ENCODE assay signal across 37 cellular contexts in the genomic region with DNA sequence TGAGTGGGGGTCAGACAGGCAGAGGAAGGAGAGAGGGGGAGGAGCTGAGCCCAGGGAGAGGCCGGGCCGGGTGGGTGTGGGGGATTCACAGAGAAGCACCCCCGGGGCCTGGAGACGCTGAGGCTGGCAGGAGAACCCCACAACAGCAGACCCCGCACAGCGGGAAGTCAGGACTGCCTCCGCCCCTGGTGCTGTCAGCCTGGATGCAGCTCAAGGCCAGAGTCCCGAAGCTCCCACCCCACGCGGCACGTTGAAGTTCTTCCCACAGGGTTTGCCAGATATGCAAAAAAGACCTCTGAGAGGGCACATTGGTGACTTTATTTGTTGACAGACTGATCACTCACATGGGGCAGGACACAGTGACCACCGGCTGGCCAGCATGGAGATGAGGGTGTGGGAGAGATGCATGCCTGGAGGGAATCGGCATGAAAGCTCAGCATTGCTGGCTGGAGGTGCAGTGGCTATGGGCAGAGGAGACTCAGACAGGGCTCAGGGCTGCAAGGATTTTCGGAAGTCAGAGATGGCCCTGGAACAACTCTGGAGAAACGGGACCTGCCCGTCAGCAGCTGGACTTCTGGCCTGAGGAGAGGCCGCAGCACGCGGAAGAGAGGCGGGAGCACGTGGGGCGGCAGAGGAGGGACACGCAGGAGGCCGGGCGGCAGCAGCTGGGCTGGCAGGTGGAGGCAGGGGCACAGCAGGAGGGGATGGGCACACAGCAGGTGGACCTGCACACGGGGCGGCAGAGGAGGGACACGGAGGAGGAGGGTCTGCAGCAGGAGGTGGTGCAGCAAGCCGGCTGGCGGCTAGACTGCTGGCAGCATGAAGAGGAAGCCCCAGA. TPM values are rescaled to one million over a fixed set of nuclear protein-coding genes. Genes with fewer than 3 reads are reported as not detected.
DNase-seq lines count a peak whose midpoint lies in the region; ATAC-seq and TF ChIP-seq lines count a peak whose summit lies in the region.
"Had no signal": no experiment of that assay in that cellular context is flagged by ENCODE, and none has a peak within 500 bp of the region (broad histone marks: within the 10 kb centered on the region; RNA-seq: fewer than 3 reads in every experiment).

No MANE protein-coding gene starts in this region.

- peak overlapping the region; percentile 88 for H2BK12ac ChIP-seq in neuronal stem cell (ENCODE audit: low read length)

- H3K27ac Mint-ChIP-seq in endodermal cell, result no peak overlapping the region
- H3K27ac Mint-ChIP-seq: activated T-cell treated with anti-CD3 and anti-CD28 coated beads, Interleukin-2, amount 50 U/mL, for 72 hours; CD8-positive, alpha-beta T cell; naive thymus-derived CD4-positive, alpha-beta T cell; stimulated activated naive CD8-positive, alpha-beta T cell treated with anti-CD3 and anti-CD28 coated beads, Interleukin-15, Interleukin-2, amounts not matched to agents 100 ng/mL and 50 ng/mL, for 24 hours had no signal

- no peak for ATAC-seq in Right ventricle myocardium superior (ENCODE audit: poor library complexity)
- no peak for ATAC-seq in HG03108 (IDR thresholded peaks at IDR 0.05; ENCODE audit: unreplicated experiment)
- ATAC-seq: A549; activated T-cell treated with anti-CD3 and anti-CD28 coated beads, Interleukin-2, amount 50 U/mL, for 72 hours; CD8-positive, alpha-beta T cell; left lung; naive thymus-derived CD4-positive, alpha-beta T cell; Panc1 had no signal

- no peak overlapping the region for H3K27ac ChIP-seq in right atrium auricular region
- no peak overlapping the region for H3K27ac ChIP-seq in endodermal cell (ENCODE audit: low read depth, low read length)
- no peak overlapping the region for H3K27ac ChIP-seq in neuronal stem cell (replicated peaks; ENCODE audit: low read length)
- H3K27ac ChIP-seq: A549, ascending aorta, colonic mucosa, HL-60, left lung, thoracic aorta, VCaP had no signal

- DNase-seq in right atrium auricular region (ENCODE audit: low spot score), result peak; percentile 28
- no peak for DNase-seq in Right ventricle myocardium superior
- DNase-seq in endodermal cell, result peak; percentile 52
- no peak for DNase-seq in neuronal stem cell (ENCODE audit: low spot score)
- no peak for DNase-seq in SHP77 (lab: John Stamatoyannopoulos, UW)
- DNase-seq in hippocampal formation (lab: John Stamatoyannopoulos, UW), result no peak
- DNase-seq in NCI-H748 (lab: John Stamatoyannopoulos, UW; ENCODE audit: unreplicated experiment), result no peak
- DNase-seq: activated CD4-positive, alpha-beta T cell treated with anti-CD3 and anti-CD28 coated beads for 48 hours; activated T-cell treated with anti-CD3 and anti-CD28 coated beads, Interleukin-2, amount 50 U/mL, for 72 hours; colonic mucosa; effector CD8-positive, alpha-beta T cell; midbrain; MM.1S; naive thymus-derived CD4-positive, alpha-beta T cell; NCI-H2029; NCI-H2227 treated with DMSO at 0.1 percent for 48 hours; NCI-H526 treated with DMSO at 0.1 percent for 48 hours; stimulated activated CD4-positive, alpha-beta T cell treated with anti-CD3 and anti-CD28 coated beads, Interleukin-2, amount 100 ng/mL, for 24 hours; T1000 had no signal

- no peak overlapping the region for H3K4me2 ChIP-seq in neuronal stem cell (ENCODE audit: insufficient read depth, low read length, poor library complexity, severe bottlenecking)
- H3K4me2 ChIP-seq: A549 had no signal

- peak overlapping the region; percentile 54 for H2BK120ac ChIP-seq in neuronal stem cell (ENCODE audit: low read depth, low read length)

- peak overlapping the region; percentile 6 for H2BK15ac ChIP-seq in neuronal stem cell (ENCODE audit: low read length)

- intact Hi-C loops in Right ventricle myocardium superior (cut with DNase I), result no loop called here

- H3K9ac ChIP-seq in endodermal cell (ENCODE audit: extremely low read depth, low read length, poor library complexity, severe bottlenecking), result no peak overlapping the region
- H3K9ac ChIP-seq in neuronal stem cell (ENCODE audit: low read depth, low read length, poor library complexity), result peak overlapping the region; percentile 67

- no peaks in the 10 kb centered on the region for H3K9me3 Mint-ChIP-seq in endodermal cell

- H3K36me3 ChIP-seq in right atrium auricular region, result no peaks in the 10 kb centered on the region
- no peaks in the 10 kb centered on the region for H3K36me3 ChIP-seq in endodermal cell (ENCODE audit: control insufficient read depth, insufficient read depth, low read length)
- H3K36me3 ChIP-seq in neuronal stem cell (replicated peaks in 1 of 2; ENCODE audit: control insufficient read depth in 2 of 2, insufficient read depth in 2 of 2, low read length in 2 of 2), result no peaks in the 10 kb centered on the region
- H3K36me3 ChIP-seq: ascending aorta, colonic mucosa, left lung, thoracic aorta had no signal

- no peak overlapping the region for H3K23ac ChIP-seq in neuronal stem cell (ENCODE audit: low read depth, low read length, poor library complexity)

- H3K27me3 Mint-ChIP-seq in endodermal cell (ENCODE audit: insufficient read depth), result no peaks in the 10 kb centered on the region
- H3K27me3 Mint-ChIP-seq: stimulated activated naive CD8-positive, alpha-beta T cell treated with anti-CD3 and anti-CD28 coated beads, Interleukin-15, Interleukin-2, amounts not matched to agents 100 ng/mL and 50 ng/mL, for 24 hours had no signal

- H3K4me3 ChIP-seq in right atrium auricular region, result no peak overlapping the region
- H3K4me3 ChIP-seq in endodermal cell (ENCODE audit: low read length), result no peak overlapping the region
- no peak overlapping the region for H3K4me3 ChIP-seq in neuronal stem cell (ENCODE audit: low read length in 2 of 2)
- H3K4me3 ChIP-seq: A549, ascending aorta, colonic mucosa, GM12878, left lung, thoracic aorta had no signal

- no peaks in the 10 kb centered on the region for H3K79me1 ChIP-seq in neuronal stem cell (ENCODE audit: low read depth, low read length)

- H2AK5ac ChIP-seq in neuronal stem cell (ENCODE audit: low read depth, low read length), result peak overlapping the region; percentile 49

- no peak overlapping the region for H3K4me3 Mint-ChIP-seq in endodermal cell
- H3K4me3 Mint-ChIP-seq: activated T-cell treated with anti-CD3 and anti-CD28 coated beads, Interleukin-2, amount 50 U/mL, for 72 hours; CD8-positive, alpha-beta T cell; naive thymus-derived CD4-positive, alpha-beta T cell; stimulated activated naive CD8-positive, alpha-beta T cell treated with anti-CD3 and anti-CD28 coated beads, Interleukin-15, Interleukin-2, amounts not matched to agents 100 ng/mL and 50 ng/mL, for 24 hours had no signal

- WGBS in endodermal cell (ENCODE audit: insufficient coverage in 1 of 2, insufficient read length in 1 of 2), 2 experiments, result 73 to 81% methylated on average over 15 to 30 of the region's 30 CpGs
- WGBS in neuronal stem cell (ENCODE audit: extremely low coverage in 2 of 2, insufficient read length in 2 of 2, insufficient replicate concordance in 1 of 2), 2 donors, result no CpG with 5 or more reads among the region's 30 CpGs

- no peaks in the 10 kb centered on the region for H3K36me3 Mint-ChIP-seq in endodermal cell (ENCODE audit: low read depth)
- H3K36me3 Mint-ChIP-seq: CD8-positive, alpha-beta T cell had no signal

- no peaks in the 10 kb centered on the region for H3K4me1 Mint-ChIP-seq in endodermal cell

- TF ChIP-seq CTCF in right atrium auricular region (IDR thresholded peaks at IDR 0.05) (no peak), endodermal cell (conservative IDR thresholded peaks at IDR 0.05) (no peak)

- H4K91ac ChIP-seq in neuronal stem cell (ENCODE audit: low read depth, low read length, poor library complexity), result no peak overlapping the region

- H3K4me1 ChIP-seq in right atrium auricular region, result no peaks in the 10 kb centered on the region
- H3K4me1 ChIP-seq in endodermal cell (ENCODE audit: control insufficient read depth, insufficient read depth, low read length), result no peaks in the 10 kb centered on the region
- peaks cover 2 to 5% of the 10 kb centered on the region in 2 donors for H3K4me1 ChIP-seq in neuronal stem cell (ENCODE audit: control insufficient read depth in 2 of 2, insufficient read depth in 1 of 2, low read depth in 1 of 2, low read length in 2 of 2)
- H3K4me1 ChIP-seq: A549, ascending aorta, colonic mucosa, left lung had no signal

- no peak overlapping the region for H2BK5ac ChIP-seq in neuronal stem cell (ENCODE audit: low read length)

- peak overlapping the region; percentile 79 for H4K8ac ChIP-seq in neuronal stem cell (ENCODE audit: low read depth, low read length)

- H2AFZ ChIP-seq in neuronal stem cell (ENCODE audit: low read length), result no peak overlapping the region

- peak overlapping the region; percentile 90 for H3K18ac ChIP-seq in neuronal stem cell (ENCODE audit: low read length)

- H3K27me3 ChIP-seq in right atrium auricular region (no peaks in the 10 kb centered on the region), endodermal cell (ENCODE audit: control insufficient read depth, insufficient read depth, low read length, poor library complexity, severe bottlenecking) (no peaks in the 10 kb centered on the region), neuronal stem cell (ENCODE audit: control insufficient read depth in 3 of 3, insufficient read depth in 3 of 3, low read depth in 1 of 3, low read length in 3 of 3) (no peaks in the 10 kb centered on the region)
- H3K27me3 ChIP-seq: ascending aorta, colonic mucosa had no signal

- peaks cover 0 to 5% of the 10 kb centered on the region in 2 donors for H3K9me3 ChIP-seq in right atrium auricular region
- H3K9me3 ChIP-seq in endodermal cell (ENCODE audit: control insufficient read depth, low read length), result no peaks in the 10 kb centered on the region
- no peaks in the 10 kb centered on the region for H3K9me3 ChIP-seq in neuronal stem cell (replicated peaks in 1 of 2; ENCODE audit: control insufficient read depth in 2 of 2, insufficient read depth in 1 of 2, low read depth in 1 of 2, low read length in 2 of 2)
- H3K9me3 ChIP-seq: A549, colonic mucosa had no signal

- H3K4ac ChIP-seq in neuronal stem cell (ENCODE audit: low read length), result peak overlapping the region; percentile 68

- H3K14ac ChIP-seq in neuronal stem cell (ENCODE audit: low read length), result peak overlapping the region; percentile 92

RNA-seq across cellular contexts. Expression of gene KRTAP10-3, which starts 0.9 kb away (rescaled TPM):
- total RNA-seq in right atrium auricular region (not detected), Right ventricle myocardium superior (not detected), endodermal cell (not detected)
- polyA plus RNA-seq in endodermal cell (2013, experiment 1 of 2), result not detected
- polyA plus RNA-seq in endodermal cell (2013, experiment 2 of 2), result not detected
- polyA plus RNA-seq in neuronal stem cell (2013, experiment 1 of 2), result not detected
- polyA plus RNA-seq in neuronal stem cell (2013, experiment 2 of 2), result not detected
- total RNA-seq: activated T-cell treated with anti-CD3 and anti-CD28 coated beads, Interleukin-2, amount 50 U/mL, for 72 hours; ascending aorta; CD8-positive, alpha-beta T cell; colonic mucosa; Daoy; epithelial cell of proximal tubule; glomerular endothelial cell; GM12878; H4; left lung; naive thymus-derived CD4-positive, alpha-beta T cell; omental fat pad; renal cortical epithelial cell; SK-MEL-5; thoracic aorta had no signal
- polyA plus RNA-seq: A549; GM12878; naive thymus-derived CD4-positive, alpha-beta T cell had no signal

RNA-seq across cellular contexts. Expression of gene KRTAP10-2, which starts 6.4 kb away (rescaled TPM):
- total RNA-seq in right atrium auricular region (not detected), Right ventricle myocardium superior (not detected), endodermal cell (not detected)
- polyA plus RNA-seq in endodermal cell (2013, experiment 1 of 2), result not detected
- not detected for polyA plus RNA-seq in endodermal cell (2013, experiment 2 of 2)
- not detected for polyA plus RNA-seq in neuronal stem cell (2013, experiment 1 of 2)
- not detected for polyA plus RNA-seq in neuronal stem cell (2013, experiment 2 of 2)
- total RNA-seq: activated T-cell treated with anti-CD3 and anti-CD28 coated beads, Interleukin-2, amount 50 U/mL, for 72 hours; ascending aorta; CD8-positive, alpha-beta T cell; colonic mucosa; Daoy; epithelial cell of proximal tubule; glomerular endothelial cell; GM12878; H4; naive thymus-derived CD4-positive, alpha-beta T cell; omental fat pad; renal cortical epithelial cell; SK-MEL-5; thoracic aorta had no signal
- polyA plus RNA-seq: A549; GM12878; naive thymus-derived CD4-positive, alpha-beta T cell had no signal

RNA-seq across cellular contexts. Expression of gene KRTAP10-4, which starts 15.8 kb away (rescaled TPM):
- not detected for total RNA-seq in right atrium auricular region
- not detected for total RNA-seq in Right ventricle myocardium superior
- not detected for total RNA-seq in endodermal cell
- not detected for polyA plus RNA-seq in endodermal cell (2013, experiment 1 of 2)
- polyA plus RNA-seq in endodermal cell (2013, experiment 2 of 2), result not detected
- polyA plus RNA-seq in neuronal stem cell (2013, experiment 1 of 2), result not detected
- 0.01 TPM for polyA plus RNA-seq in neuronal stem cell (2013, experiment 2 of 2)
- total RNA-seq: activated T-cell treated with anti-CD3 and anti-CD28 coated beads, Interleukin-2, amount 50 U/mL, for 72 hours; ascending aorta; CD8-positive, alpha-beta T cell; colonic mucosa; Daoy; epithelial cell of proximal tubule; glomerular endothelial cell; GM12878; H4; left lung; naive thymus-derived CD4-positive, alpha-beta T cell; omental fat pad; renal cortical epithelial cell; SK-MEL-5; thoracic aorta had no signal
- polyA plus RNA-seq: A549; GM12878; naive thymus-derived CD4-positive, alpha-beta T cell had no signal

RNA-seq across cellular contexts. Expression of gene KRTAP10-1, which starts 17.7 kb away (rescaled TPM):
- total RNA-seq in right atrium auricular region (not detected), Right ventricle myocardium superior (not detected), endodermal cell (not detected)
- not detected for polyA plus RNA-seq in endodermal cell (2013, experiment 1 of 2)
- polyA plus RNA-seq in endodermal cell (2013, experiment 2 of 2), result not detected
- polyA plus RNA-seq in neuronal stem cell (2013, experiment 1 of 2), result not detected
- not detected for polyA plus RNA-seq in neuronal stem cell (2013, experiment 2 of 2)
- total RNA-seq: activated T-cell treated with anti-CD3 and anti-CD28 coated beads, Interleukin-2, amount 50 U/mL, for 72 hours; ascending aorta; CD8-positive, alpha-beta T cell; colonic mucosa; Daoy; epithelial cell of proximal tubule; glomerular endothelial cell; GM12878; H4; left lung; naive thymus-derived CD4-positive, alpha-beta T cell; omental fat pad; renal cortical epithelial cell; SK-MEL-5; thoracic aorta had no signal
- polyA plus RNA-seq: A549; GM12878; naive thymus-derived CD4-positive, alpha-beta T cell had no signal

RNA-seq across cellular contexts. Expression of gene KRTAP10-5, which starts 22.7 kb away (rescaled TPM):
- total RNA-seq in right atrium auricular region (not detected), Right ventricle myocardium superior (not detected), endodermal cell (not detected)
- polyA plus RNA-seq in endodermal cell (2013, experiment 1 of 2), result not detected
- not detected for polyA plus RNA-seq in endodermal cell (2013, experiment 2 of 2)
- not detected for polyA plus RNA-seq in neuronal stem cell (2013, experiment 1 of 2)
- not detected for polyA plus RNA-seq in neuronal stem cell (2013, experiment 2 of 2)
- total RNA-seq: activated T-cell treated with anti-CD3 and anti-CD28 coated beads, Interleukin-2, amount 50 U/mL, for 72 hours; ascending aorta; CD8-positive, alpha-beta T cell; colonic mucosa; Daoy; epithelial cell of proximal tubule; glomerular endothelial cell; GM12878; H4; left lung; naive thymus-derived CD4-positive, alpha-beta T cell; omental fat pad; renal cortical epithelial cell; SK-MEL-5; thoracic aorta had no signal
- polyA plus RNA-seq: A549; GM12878; naive thymus-derived CD4-positive, alpha-beta T cell had no signal

Comparison
In these comparisons a context has a peak if more than half of its experiments do, and no peak if none do; other contexts are left out.
1. DNase-seq: peak in right atrium auricular region (single experiment) and endodermal cell (single experiment); none in Right ventricle myocardium superior (single experiment), neuronal stem cell (single experiment), SHP77 (0 of 2), hippocampal formation (0 of 2) and NCI-H748 (single experiment).